Comparison of ENCODE assay signal across 7 cellular contexts in genomic region chr1:206579747-206580437, GRCh38. TPM values are rescaled to one million over a fixed set of nuclear protein-coding genes. Genes with fewer than 3 reads are reported as not detected.
A peak's percentile ranks its signal among the peaks of the same experiment; 100 is the strongest.
DNase-seq lines count a peak whose midpoint lies in the region; ATAC-seq and TF ChIP-seq lines count a peak whose summit lies in the region.

No MANE protein-coding gene starts in this region.

- WGBS in mammary epithelial cell (ENCODE audit: low coverage, missing lambda C conversion rate) = 73% methylated on average over 9 of the region's 11 CpGs

- no TSS peak for BruUV-seq in mammary epithelial cell (replicated peaks; lab: Mats Ljungman, UMichigan)

- H3K9me3 ChIP-seq in mammary epithelial cell (replicated peaks; ENCODE audit: insufficient read depth, low read length) = no peaks in the 10 kb centered on the region
- H3K9me3 ChIP-seq in tibial artery = no peaks in the 10 kb centered on the region

- H3K27ac ChIP-seq in mammary epithelial cell (ENCODE audit: insufficient read depth, low read depth, low read length) = no peak overlapping the region
- peak overlapping the region in 1 of 2 donors; percentile 44 for H3K27ac ChIP-seq in tibial artery

- TF ChIP-seq CTCF in mammary epithelial cell (conservative IDR thresholded peaks at IDR 0.05 in 1 of 2, IDR thresholded peaks at IDR 0.05 in 1 of 2; ENCODE audit: extremely low read depth in 1 of 2, insufficient read depth in 1 of 2, low read depth in 1 of 2, low read length in 2 of 2) (no peak), tibial artery (IDR thresholded peaks at IDR 0.05) (no peak)

- in situ Hi-C loops in mammary epithelial cell (cut with MboI; ENCODE audit: low sequenced_read_pairs in 2 of 2) = loop anchor here in 1 of 2 donors (5.0 kb wide), 1 partner anchor 93 kb away; no protein-coding TSS in a partner anchor

- CTCF ChIA-PET in mammary epithelial cell (lab: Charles Lee; ENCODE audit: low non-redundant PET) = no interaction called here

- no peak overlapping the region for H3K4me3 ChIP-seq in mammary epithelial cell (replicated peaks in 1 of 3; ENCODE audit: insufficient read depth in 1 of 3, low read depth in 2 of 3, low read length in 3 of 3)
- H3K4me3 ChIP-seq in tibial artery = no peak overlapping the region

- H3K36me3 ChIP-seq in mammary epithelial cell (ENCODE audit: insufficient read depth, low read length) (no peaks in the 10 kb centered on the region), tibial artery (peaks cover 4 to 9% (median 8%) of the 10 kb centered on the region in 3 donors)

- peak; percentile 91 for ATAC-seq in HG03354 (IDR thresholded peaks at IDR 0.05; ENCODE audit: poor library complexity, severe bottlenecking, unreplicated experiment)

- H3K4me2 ChIP-seq in mammary epithelial cell (ENCODE audit: insufficient read depth, low read depth, low read length) = no peak overlapping the region

- H3K9ac ChIP-seq in mammary epithelial cell (ENCODE audit: insufficient read depth, low read length) = no peak overlapping the region

- DNase-seq in GM19240 (ENCODE audit: insufficient read length, low spot score) = peak; percentile 80
- peak; percentile 49 to 58 (median 52) for DNase-seq in activated CD4-positive, CD25-positive, alpha-beta regulatory T cell (lab: John Stamatoyannopoulos, UW)
- peak; percentile 10 for DNase-seq in mammary epithelial cell
- peak; percentile 25 for DNase-seq in occipital lobe (lab: John Stamatoyannopoulos, UW)
- peak; percentile 79 to 81 for DNase-seq in tibial artery
- no peak for DNase-seq in NCI-H2081 treated with DMSO at 0.1 percent for 48 hours (lab: John Stamatoyannopoulos, UW)

- H2AFZ ChIP-seq in mammary epithelial cell (ENCODE audit: low read depth, low read length) = no peak overlapping the region

- intact Hi-C loops in mammary epithelial cell (cut with micrococcal nuclease) (no loop called here), tibial artery (cut with DNase I; ENCODE audit: low total_unique reads) (loop anchor here (5.0 kb wide), 1 partner anchor 33 kb away; no protein-coding TSS in a partner anchor)

- H4K20me1 ChIP-seq in mammary epithelial cell (ENCODE audit: insufficient read depth, low read length) = no peaks in the 10 kb centered on the region

- H3K27me3 ChIP-seq in mammary epithelial cell (ENCODE audit: insufficient read depth, low read length) (no peaks in the 10 kb centered on the region), tibial artery (no peaks in the 10 kb centered on the region)

- dilution Hi-C loops in mammary epithelial cell (cut with HindIII; ENCODE audit: low sequenced_read_pairs) = no loop called here

- no peaks in the 10 kb centered on the region for H3K79me2 ChIP-seq in mammary epithelial cell (ENCODE audit: insufficient read depth, low read length)

- H3K4me1 ChIP-seq in mammary epithelial cell (ENCODE audit: insufficient read depth, low read length) (no peaks in the 10 kb centered on the region), tibial artery (peaks cover 0 to 16% (median 1%) of the 10 kb centered on the region in 4 donors)

RNA-seq across cellular contexts. Expression of gene EIF2D, which starts 32.4 kb away (rescaled TPM):
- total RNA-seq in mammary epithelial cell = 10 to 100 TPM; 43.0 to 44.0 TPM
- 58.9 TPM for polyA plus RNA-seq in mammary epithelial cell
- 35.4 TPM for polyA minus RNA-seq in mammary epithelial cell
- total RNA-seq in occipital lobe = 12.5 TPM

RNA-seq across cellular contexts. Expression of gene DYRK3, which starts 55.4 kb away (rescaled TPM):
- total RNA-seq in mammary epithelial cell (10 to 100 TPM; 23.2 to 35.3 TPM), occipital lobe (18.2 TPM)
- 12.3 TPM for polyA plus RNA-seq in mammary epithelial cell
- 22.6 TPM for polyA minus RNA-seq in mammary epithelial cell
